Comparison of ENCODE assay signal across 15 cellular contexts in genomic region chr20:63522981-63523611, GRCh38. TPM values are rescaled to one million over a fixed set of nuclear protein-coding genes. Genes with fewer than 3 reads are reported as not detected.
DNase-seq lines count a peak whose midpoint lies in the region; ATAC-seq, FAIRE-seq and TF ChIP-seq lines count a peak whose summit lies in the region.
"Had no signal": no experiment of that assay in that cellular context is flagged by ENCODE, and none has a peak within 500 bp of the region (broad histone marks: within the 10 kb centered on the region; RNA-seq: fewer than 3 reads in every experiment).

No MANE protein-coding gene starts in this region.

- RAD21 ChIA-PET in GM12878 (lab: Charles Lee; ENCODE audit: unreplicated experiment): interaction anchor here (1.2 kb wide), 1 partner anchor 15 kb away, joined by 3 read pairs; no protein-coding TSS in a partner anchor

- WGBS in GM12878 (ENCODE audit: insufficient coverage, insufficient replicate concordance, low lambda C conversion rate, missing lambda C conversion rate): 97% methylated on average over 11 of the region's 11 CpGs
- WGBS in transverse colon (ENCODE audit: low coverage in 1 of 2), 2 donors: 94% methylated on average over 11 of the region's 11 CpGs; no CpG with 5 or more reads in 1 of the 2 donors

- no peak for ATAC-seq in GM12878
- no peak for ATAC-seq in HG03196 (IDR thresholded peaks at IDR 0.05; ENCODE audit: unreplicated experiment)
- ATAC-seq in HG03342 (IDR thresholded peaks at IDR 0.05; ENCODE audit: unreplicated experiment): no peak
- no peak for ATAC-seq in left lobe of liver
- ATAC-seq: activated naive CD8-positive, alpha-beta T cell treated with anti-CD3 and anti-CD28 coated beads, Interleukin-2, amount 50 U/mL, for 24 hours had no signal

- H3K9me3 Mint-ChIP-seq in Caco-2 (ENCODE audit: unreplicated experiment): no peaks in the 10 kb centered on the region
- H3K9me3 Mint-ChIP-seq in mesothelial cell of epicardium: peaks cover 3% of the 10 kb centered on the region
- H3K9me3 Mint-ChIP-seq: activated naive CD8-positive, alpha-beta T cell treated with anti-CD3 and anti-CD28 coated beads, Interleukin-2, amount 50 U/mL, for 24 hours; T-helper 1 cell treated with Interleukin-12 subunit alpha and Interleukin-12 subunit beta and Interleukin-4 antibody, amounts not matched to agents 30 μg/mL and 1 μg/mL, for 36 hours had no signal

- H3K4me3 Mint-ChIP-seq in Caco-2 (ENCODE audit: unreplicated experiment) (peak overlapping the region; percentile 92), mesothelial cell of epicardium (peak overlapping the region; percentile 84)
- H3K4me3 Mint-ChIP-seq: activated naive CD8-positive, alpha-beta T cell treated with anti-CD3 and anti-CD28 coated beads, Interleukin-2, amount 50 U/mL, for 24 hours had no signal

- H3K27ac ChIP-seq in GM12878 (ENCODE audit: control insufficient read depth, insufficient read depth) (no peak overlapping the region), transverse colon (peak overlapping the region in 1 of 4 donors; percentile 99)

- no peaks in the 10 kb centered on the region for H4K20me1 ChIP-seq in GM12878 (ENCODE audit: control insufficient read depth, insufficient read depth)

- no peak for TF ChIP-seq RAD21 in GM12878 (IDR thresholded peaks at IDR 0.05; ENCODE audit: insufficient read depth, low read depth, low read length)

- H3K9ac ChIP-seq in GM12878 (ENCODE audit: control insufficient read depth, insufficient read depth, low read length): no peak overlapping the region

- POLR2A ChIA-PET in Caco-2 (lab: Charles Lee): interaction anchor here (0.5 to 0.6 kb wide), 2 partner anchors 70 to 435 kb away, joined by 5 to 6 read pairs; no protein-coding TSS in a partner anchor
- POLR2A ChIA-PET in GM12878 (lab: Charles Lee): interaction anchor here (3.8 kb wide), 1 partner anchor 14 kb away, joined by 33 read pairs; the partner anchor contains the start of gene PTK6

- H3K4me1 ChIP-seq in Caco-2: peaks cover 14% of the 10 kb centered on the region
- H3K4me1 ChIP-seq in GM12878 (ENCODE audit: control insufficient read depth, insufficient read depth, low read length): peaks cover 4% of the 10 kb centered on the region
- peaks cover 9 to 32% (median 23%) of the 10 kb centered on the region in 4 donors for H3K4me1 ChIP-seq in transverse colon

- H3K9me3 ChIP-seq in Caco-2 (peaks cover 17% of the 10 kb centered on the region), GM12878 (replicated peaks; ENCODE audit: control insufficient read depth, insufficient read depth, low read length) (peaks cover 4% of the 10 kb centered on the region; the same call in 2 of the 3 replicates), transverse colon (no peaks in the 10 kb centered on the region)

- TF ChIP-seq EP300 in GM12878 (IDR thresholded peaks at IDR 0.05; ENCODE audit: borderline replicate concordance in 1 of 2, control insufficient read depth in 1 of 2, low read depth in 2 of 2, low read length in 2 of 2): no peak
- TF ChIP-seq EP300 in transverse colon (IDR thresholded peaks at IDR 0.05; ENCODE audit: low read depth): no peak

- H3K36me3 Mint-ChIP-seq in Caco-2 (ENCODE audit: insufficient read depth, unreplicated experiment) (peaks cover 81% of the 10 kb centered on the region), mesothelial cell of epicardium (peaks cover 18% of the 10 kb centered on the region)

- H2AFZ ChIP-seq in GM12878 (ENCODE audit: control insufficient read depth, low read depth, low read length): no peak overlapping the region

- FAIRE-seq in GM12878 (lab: Jason Lieb, UNC): no peak
- FAIRE-seq: G401.6 had no signal

- H3K4me1 Mint-ChIP-seq in Caco-2 (ENCODE audit: low read depth, unreplicated experiment) (no peaks in the 10 kb centered on the region), mesothelial cell of epicardium (peaks cover 19% of the 10 kb centered on the region)

- DNase-seq in 8988T: peak; percentile 39
- peak in 1 of 2 experiments; percentile 69 for DNase-seq in Caco-2
- DNase-seq in GM12878 (ENCODE audit: low read depth, low spot score): no peak
- DNase-seq in mesothelial cell of epicardium (ENCODE audit: low spot score in 2 of 2, unreplicated experiment in 2 of 2): peak in 1 of 2 experiments; percentile 20
- DNase-seq in left lobe of liver (ENCODE audit: low spot score): no peak
- no peak for DNase-seq in transverse colon
- DNase-seq: activated naive CD8-positive, alpha-beta T cell treated with anti-CD3 and anti-CD28 coated beads, Interleukin-2, amount 50 U/mL, for 24 hours; NCI-H1105 treated with DMSO at 0.1 percent for 48 hours had no signal

- peak; percentile 45 for TF ChIP-seq POLR2A in GM12878 (IDR thresholded peaks at IDR 0.05; ENCODE audit: low read depth, low read length)
- TF ChIP-seq POLR2A in transverse colon (IDR thresholded peaks at IDR 0.05): no peak

- H3K4me3 ChIP-seq in Caco-2 (ENCODE audit: low read depth, low read length) (no peak overlapping the region), GM12878 (no peak overlapping the region), transverse colon (no peak overlapping the region)

- peaks cover 19% of the 10 kb centered on the region for H3K36me3 ChIP-seq in Caco-2 (ENCODE audit: control insufficient read depth, insufficient read depth, low read length)
- peaks cover 0 to 2% of the 10 kb centered on the region in 2 experiments; a peak in 1 of 4 replicates for H3K36me3 ChIP-seq in GM12878 (ENCODE audit: control insufficient read depth in 2 of 2, insufficient read depth in 2 of 2, low read length in 1 of 2)
- H3K36me3 ChIP-seq in transverse colon: no peaks in the 10 kb centered on the region

- CTCF ChIA-PET in Caco-2 (lab: Charles Lee): no interaction called here
- CTCF ChIA-PET in GM12878 (lab: Yijun Ruan, JAX): interaction anchor here (0.8 to 2.1 kb wide), 2 partner anchors 15 to 26 kb away, joined by 3 to 10 read pairs; partner anchors contain the start of gene PTK6

- H3K79me2 ChIP-seq in GM12878 (ENCODE audit: control insufficient read depth, insufficient read depth, low read length): peaks cover 8% of the 10 kb centered on the region

- H3K27me3 Mint-ChIP-seq in Caco-2 (ENCODE audit: insufficient read depth, unreplicated experiment): no peaks in the 10 kb centered on the region
- peaks cover 1% of the 10 kb centered on the region for H3K27me3 Mint-ChIP-seq in mesothelial cell of epicardium (ENCODE audit: low read depth)
- H3K27me3 Mint-ChIP-seq: activated naive CD8-positive, alpha-beta T cell treated with anti-CD3 and anti-CD28 coated beads, Interleukin-2, amount 50 U/mL, for 24 hours had no signal

- intact Hi-C loops in Caco-2 (cut with micrococcal nuclease; ENCODE audit: unreplicated experiment): no loop called here
- intact Hi-C loops in GM12878 (cut with micrococcal nuclease; ENCODE audit: unreplicated experiment): no loop called here
- intact Hi-C loops in transverse colon (cut with DNase I; ENCODE audit: low total_unique reads): no loop called here

- BruUV-seq in Caco-2 (replicated peaks; lab: Mats Ljungman, UMichigan) (no TSS peak), GM12878 (replicated peaks; lab: Mats Ljungman, UMichigan) (no TSS peak)

- H3K4me2 ChIP-seq in GM12878 (ENCODE audit: control insufficient read depth, insufficient read depth): no peak overlapping the region

- SMC1A ChIA-PET in GM12878 (lab: Charles Lee; ENCODE audit: uncharacterized antibody, unreplicated experiment): no interaction called here

- TF ChIP-seq CTCF in Caco-2 (IDR thresholded peaks at IDR 0.05; ENCODE audit: insufficient read depth in 1 of 2, low read depth in 1 of 2, low read length in 1 of 2, severe bottlenecking in 1 of 2, unreplicated experiment in 1 of 2): no peak
- TF ChIP-seq CTCF in GM12878 (IDR thresholded peaks at IDR 0.05 in 2 of 3, conservative IDR thresholded peaks at IDR 0.05 in 1 of 3; ENCODE audit: control insufficient read depth in 2 of 3, extremely low read depth in 1 of 3, insufficient read depth in 1 of 3, low read depth in 3 of 3, low read length in 3 of 3): no peak
- TF ChIP-seq CTCF in mesothelial cell of epicardium (IDR thresholded peaks at IDR 0.05; ENCODE audit: unreplicated experiment): no peak
- no peak for TF ChIP-seq CTCF in transverse colon (IDR thresholded peaks at IDR 0.05)

- no peaks in the 10 kb centered on the region for H3K27me3 ChIP-seq in Caco-2 (replicated peaks; ENCODE audit: control insufficient read depth, insufficient read depth, low read length)
- no peaks in the 10 kb centered on the region for H3K27me3 ChIP-seq in GM12878 (replicated peaks in 1 of 2; ENCODE audit: control insufficient read depth in 2 of 2, insufficient read depth in 2 of 2, low read length in 1 of 2)
- no peaks in the 10 kb centered on the region for H3K27me3 ChIP-seq in transverse colon

- H3K27ac Mint-ChIP-seq in Caco-2 (ENCODE audit: unreplicated experiment) (peak overlapping the region; percentile 95), mesothelial cell of epicardium (no peak overlapping the region)
- H3K27ac Mint-ChIP-seq: activated naive CD8-positive, alpha-beta T cell treated with anti-CD3 and anti-CD28 coated beads, Interleukin-2, amount 50 U/mL, for 24 hours had no signal

- in situ Hi-C loops in GM12878 (cut with MboI): no loop called here
- in situ Hi-C loops in transverse colon (cut with MboI; ENCODE audit: low pct_ligation_motif_present in 1 of 4, low pct_unique_long_range_greater_than_20kb in 1 of 4, low sequenced_read_pairs in 3 of 4): no loop called here

RNA-seq across cellular contexts. Expression of gene PPDPF, which starts 2.5 kb away (rescaled TPM):
- 511 and 634 TPM in 2 replicates for total RNA-seq in Caco-2 (2022)
- 19.4 and 22.6 TPM in 2 replicates for total RNA-seq in GM12878 (2013; cell fraction: nucleolus; rRNA removed)
- 36.8 and 47.6 TPM in 2 replicates for total RNA-seq in GM12878 (2014; rRNA removed)
- 3.2 and 5.1 TPM in 2 replicates for total RNA-seq in GM12878 (2014; rRNA removed; fragmentation: Illumina TruSeq; extraction: Trizol)
- 154 TPM in 2 replicates for total RNA-seq in GM12878 (2021)
- 9.0 TPM for polyA plus RNA-seq in GM12878 (2011; ENCODE audit: low read depth)
- 0.72 and 1.5 TPM in 2 replicates for polyA plus RNA-seq in GM12878 (2011; rRNA removed)
- polyA plus RNA-seq in GM12878 (2011; cell fraction: cytosol; rRNA removed): 6.2 and 8.5 TPM in 2 replicates
- polyA plus RNA-seq in GM12878 (2011; cell fraction: nucleus; rRNA removed): 12.2 and 16.6 TPM in 2 replicates
- 103 and 151 TPM in 2 replicates for polyA plus RNA-seq in GM12878 (2012)
- 5.2 TPM in 1 of 2 replicates, not detected in the other for polyA plus RNA-seq in GM12878 (2014; fragmentation: Illumina TruSeq; extraction: Trizol)
- polyA plus RNA-seq in GM12878 (2014; fragmentation: Nextera tagmentation; extraction: Ambion mirVana): 1 to 10 TPM in 1 of 2 experiments, under 1 TPM in 1; 0.32 to 2.8 TPM
- 77.6 and 87.7 TPM in 2 replicates for polyA plus RNA-seq in GM12878 (2014; rRNA removed)
- polyA plus RNA-seq in GM12878 (2016; fragmentation: Nextera tagmentation; extraction: Ambion mirVana): 10 to 100 TPM; 40.3 to 42.9 TPM
- polyA minus RNA-seq in GM12878 (2011; rRNA and poly(A)+ RNA removed): 0.95 and 4.6 TPM in 2 replicates
- polyA minus RNA-seq in GM12878 (2011; cell fraction: cytosol; rRNA and poly(A)+ RNA removed): 33.7 and 62.3 TPM in 2 replicates
- 11.4 and 14.4 TPM in 2 replicates for polyA minus RNA-seq in GM12878 (2011; cell fraction: nucleus; rRNA and poly(A)+ RNA removed)
- total RNA-seq in mesothelial cell of epicardium: 258 to 271 TPM (median 269 TPM) in 3 replicates
- 88.0 TPM for total RNA-seq in left lobe of liver
- total RNA-seq in transverse colon: 100 to 1,000 TPM; 320 to 695 (median 517) TPM

RNA-seq across cellular contexts. Expression of gene PTK6, which starts 14.1 kb away (rescaled TPM):
- 0.42 and 0.64 TPM in 2 replicates for total RNA-seq in Caco-2 (2022)
- 0.23 and 0.39 TPM in 2 replicates for total RNA-seq in GM12878 (2013; cell fraction: nucleolus; rRNA removed)
- not detected in 2 replicates for total RNA-seq in GM12878 (2014; rRNA removed)
- total RNA-seq in GM12878 (2014; rRNA removed; fragmentation: Illumina TruSeq; extraction: Trizol): 0.09 TPM in 1 of 2 replicates, not detected in the other
- total RNA-seq in GM12878 (2021): 0.21 and 0.24 TPM in 2 replicates
- 0.22 TPM for polyA plus RNA-seq in GM12878 (2011; ENCODE audit: low read depth)
- 0.20 and 0.32 TPM in 2 replicates for polyA plus RNA-seq in GM12878 (2011; rRNA removed)
- 0.34 and 0.37 TPM in 2 replicates for polyA plus RNA-seq in GM12878 (2011; cell fraction: cytosol; rRNA removed)
- 0.86 and 1.2 TPM in 2 replicates for polyA plus RNA-seq in GM12878 (2011; cell fraction: nucleus; rRNA removed)
- polyA plus RNA-seq in GM12878 (2012): 0.32 and 0.45 TPM in 2 replicates
- polyA plus RNA-seq in GM12878 (2014; fragmentation: Illumina TruSeq; extraction: Trizol): 0.04 TPM in 1 of 2 replicates, not detected in the other
- under 1 TPM in 1 of 2 experiments, not detected in 1; 0.02 TPM for polyA plus RNA-seq in GM12878 (2014; fragmentation: Nextera tagmentation; extraction: Ambion mirVana)
- polyA plus RNA-seq in GM12878 (2014; rRNA removed): 0.14 and 0.28 TPM in 2 replicates
- polyA plus RNA-seq in GM12878 (2016; fragmentation: Nextera tagmentation; extraction: Ambion mirVana): under 1 TPM in 1 of 2 experiments, not detected in 1; 0.08 TPM
- polyA minus RNA-seq in GM12878 (2011; rRNA and poly(A)+ RNA removed): 0.22 and 0.36 TPM in 2 replicates
- 0.52 TPM in 1 of 2 replicates, not detected in the other for polyA minus RNA-seq in GM12878 (2011; cell fraction: cytosol; rRNA and poly(A)+ RNA removed)
- polyA minus RNA-seq in GM12878 (2011; cell fraction: nucleus; rRNA and poly(A)+ RNA removed): 0.19 and 0.24 TPM in 2 replicates
- total RNA-seq in mesothelial cell of epicardium: 0.11 to 0.18 TPM in 2 of 3 replicates, not detected in the other
- total RNA-seq in left lobe of liver: 12.0 TPM
- total RNA-seq in transverse colon: 100 to 1,000 TPM in 2 of 4 donors, 10 to 100 TPM in 2; 90.5 to 147 (median 103) TPM

RNA-seq across cellular contexts. Expression of gene EEF1A2, which starts 24.2 kb away (rescaled TPM):
- total RNA-seq in Caco-2 (2022) (25.2 and 32.0 TPM in 2 replicates), GM12878 (2014; rRNA removed) (not detected in 2 replicates), GM12878 (2014; rRNA removed; fragmentation: Illumina TruSeq; extraction: Trizol) (not detected in 2 replicates), GM12878 (2021) (0.56 and 0.74 TPM in 2 replicates), mesothelial cell of epicardium (14.4 to 15.6 TPM (median 14.6 TPM) in 3 replicates), left lobe of liver (0.73 TPM), transverse colon (1 to 10 TPM in 3 of 4 donors, under 1 TPM in 1; 0.75 to 5.0 (median 3.3) TPM)
- not detected in 2 replicates for total RNA-seq in GM12878 (2013; cell fraction: nucleolus; rRNA removed)
- polyA plus RNA-seq in GM12878 (2011; ENCODE audit: low read depth): not detected
- polyA plus RNA-seq in GM12878 (2011; rRNA removed) (not detected in 2 replicates), GM12878 (2014; fragmentation: Illumina TruSeq; extraction: Trizol) (not detected in 2 replicates), GM12878 (2014; fragmentation: Nextera tagmentation; extraction: Ambion mirVana) (not detected), GM12878 (2014; rRNA removed) (not detected in 2 replicates), GM12878 (2016; fragmentation: Nextera tagmentation; extraction: Ambion mirVana) (not detected)
- 0.04 TPM in 1 of 2 replicates, not detected in the other for polyA plus RNA-seq in GM12878 (2011; cell fraction: cytosol; rRNA removed)
- polyA plus RNA-seq in GM12878 (2011; cell fraction: nucleus; rRNA removed): 0.13 TPM in 1 of 2 replicates, not detected in the other
- 0.50 and 0.77 TPM in 2 replicates for polyA plus RNA-seq in GM12878 (2012)
- not detected in 2 replicates for polyA minus RNA-seq in GM12878 (2011; rRNA and poly(A)+ RNA removed)
- polyA minus RNA-seq in GM12878 (2011; cell fraction: cytosol; rRNA and poly(A)+ RNA removed): not detected in 2 replicates
- not detected in 2 replicates for polyA minus RNA-seq in GM12878 (2011; cell fraction: nucleus; rRNA and poly(A)+ RNA removed)

RNA-seq across cellular contexts. Expression of gene SRMS, which starts 24.5 kb away (rescaled TPM):
- not detected in 2 replicates for total RNA-seq in Caco-2 (2022)
- not detected in 2 replicates for total RNA-seq in GM12878 (2013; cell fraction: nucleolus; rRNA removed)
- not detected in 2 replicates for total RNA-seq in GM12878 (2014; rRNA removed)
- total RNA-seq in GM12878 (2014; rRNA removed; fragmentation: Illumina TruSeq; extraction: Trizol): not detected in 2 replicates
- not detected in 2 replicates for total RNA-seq in GM12878 (2021)
- not detected for polyA plus RNA-seq in GM12878 (2011; ENCODE audit: low read depth)
- polyA plus RNA-seq in GM12878 (2011; rRNA removed): 0.07 TPM in 1 of 2 replicates, not detected in the other
- 0.07 and 0.15 TPM in 2 replicates for polyA plus RNA-seq in GM12878 (2011; cell fraction: cytosol; rRNA removed)
- 0.31 and 0.34 TPM in 2 replicates for polyA plus RNA-seq in GM12878 (2011; cell fraction: nucleus; rRNA removed)
- polyA plus RNA-seq in GM12878 (2012): not detected in 2 replicates
- not detected in 2 replicates for polyA plus RNA-seq in GM12878 (2014; fragmentation: Illumina TruSeq; extraction: Trizol)
- not detected for polyA plus RNA-seq in GM12878 (2014; fragmentation: Nextera tagmentation; extraction: Ambion mirVana)
- polyA plus RNA-seq in GM12878 (2014; rRNA removed): 0.14 TPM in 1 of 2 replicates, not detected in the other
- not detected for polyA plus RNA-seq in GM12878 (2016; fragmentation: Nextera tagmentation; extraction: Ambion mirVana)
- not detected in 2 replicates for polyA minus RNA-seq in GM12878 (2011; rRNA and poly(A)+ RNA removed)
- not detected in 2 replicates for polyA minus RNA-seq in GM12878 (2011; cell fraction: cytosol; rRNA and poly(A)+ RNA removed)
- polyA minus RNA-seq in GM12878 (2011; cell fraction: nucleus; rRNA and poly(A)+ RNA removed): not detected in 2 replicates
- total RNA-seq in mesothelial cell of epicardium: not detected in 3 replicates
- not detected for total RNA-seq in left lobe of liver
- under 1 TPM in 1 of 4 donors, not detected in 3; 0.79 TPM for total RNA-seq in transverse colon
- total RNA-seq: activated CD4-positive, alpha-beta T cell treated with anti-CD3 and anti-CD28 coated beads, Interleukin-2, amount 10 ng/mL, durations not matched to agents 24 days and 14 days; renal cortical epithelial cell had no signal
- polyA plus RNA-seq: BJ had no signal

RNA-seq across cellular contexts. Expression of gene FNDC11, which starts 30.9 kb away (rescaled TPM):
- total RNA-seq in Caco-2 (2022) (0.39 TPM in 1 of 2 replicates, not detected in the other), GM12878 (2014; rRNA removed) (0.40 and 0.54 TPM in 2 replicates), GM12878 (2014; rRNA removed; fragmentation: Illumina TruSeq; extraction: Trizol) (0.09 TPM in 1 of 2 replicates, not detected in the other), GM12878 (2021) (0.72 and 0.77 TPM in 2 replicates), mesothelial cell of epicardium (0.86 to 1.4 TPM (median 1.1 TPM) in 3 replicates), left lobe of liver (not detected), transverse colon (not detected)
- 0.81 and 1.9 TPM in 2 replicates for total RNA-seq in GM12878 (2013; cell fraction: nucleolus; rRNA removed)
- not detected for polyA plus RNA-seq in GM12878 (2011; ENCODE audit: low read depth)
- polyA plus RNA-seq in GM12878 (2011; rRNA removed) (0.26 and 0.31 TPM in 2 replicates), GM12878 (2014; fragmentation: Illumina TruSeq; extraction: Trizol) (0.09 TPM in 1 of 2 replicates, not detected in the other), GM12878 (2014; fragmentation: Nextera tagmentation; extraction: Ambion mirVana) (not detected), GM12878 (2014; rRNA removed) (0.37 and 1.0 TPM in 2 replicates), GM12878 (2016; fragmentation: Nextera tagmentation; extraction: Ambion mirVana) (under 1 TPM; 0.24 to 0.37 TPM)
- 0.93 and 1.2 TPM in 2 replicates for polyA plus RNA-seq in GM12878 (2011; cell fraction: cytosol; rRNA removed)
- 5.7 and 6.0 TPM in 2 replicates for polyA plus RNA-seq in GM12878 (2011; cell fraction: nucleus; rRNA removed)
- polyA plus RNA-seq in GM12878 (2012): 0.24 and 0.52 TPM in 2 replicates
- polyA minus RNA-seq in GM12878 (2011; rRNA and poly(A)+ RNA removed): 0.37 and 0.62 TPM in 2 replicates
- 0.80 TPM in 1 of 2 replicates, not detected in the other for polyA minus RNA-seq in GM12878 (2011; cell fraction: cytosol; rRNA and poly(A)+ RNA removed)
- 1.2 and 1.5 TPM in 2 replicates for polyA minus RNA-seq in GM12878 (2011; cell fraction: nucleus; rRNA and poly(A)+ RNA removed)
